In the genomic region with DNA sequence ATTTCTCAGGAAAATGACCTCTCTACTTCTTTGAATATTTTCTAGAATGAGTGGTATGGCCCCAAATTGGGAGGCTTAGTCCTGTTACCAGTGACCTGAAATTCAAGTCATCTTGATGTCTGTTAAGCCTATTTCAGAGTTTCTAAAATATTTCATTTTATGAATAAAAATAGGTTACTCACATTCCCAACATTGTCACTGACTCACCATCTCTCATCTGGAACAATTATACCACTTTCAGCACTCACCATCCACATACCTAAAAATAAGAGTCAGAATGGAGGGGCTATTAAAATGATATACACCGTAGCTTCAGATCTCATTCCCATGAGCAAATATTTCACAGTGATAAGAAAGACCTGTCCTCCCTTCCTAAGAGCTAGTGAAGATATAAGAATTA, we compare ENCODE assay signal across 22 cellular contexts.
A peak's percentile ranks its signal among the peaks of the same experiment; 100 is the strongest.
DNase-seq lines count a peak whose midpoint lies in the region; ATAC-seq and TF ChIP-seq lines count a peak whose summit lies in the region.
"Had no signal": no experiment of that assay in that cellular context is flagged by ENCODE, and none has a peak within 500 bp of the region (broad histone marks: within the 10 kb centered on the region; RNA-seq: fewer than 3 reads in every experiment).

No MANE protein-coding gene starts in this region.

- H3K4me1 Mint-ChIP-seq in activated naive CD4-positive, alpha-beta T cell treated with anti-CD3 and anti-CD28 coated beads, Interleukin-2, amount 10 ng/mL, durations not matched to agents 7 days and 5 days = no peaks in the 10 kb centered on the region

- H3K9me2 ChIP-seq in GM23248 (ENCODE audit: insufficient read depth) (no peaks in the 10 kb centered on the region), SK-N-SH (no peaks in the 10 kb centered on the region)

- TF ChIP-seq RAD21 in SK-N-SH (IDR thresholded peaks at IDR 0.05; ENCODE audit: low read length) = no peak

- no peaks in the 10 kb centered on the region for H3K27me3 Mint-ChIP-seq in activated naive CD4-positive, alpha-beta T cell treated with anti-CD3 and anti-CD28 coated beads, Interleukin-2, amount 10 ng/mL, durations not matched to agents 7 days and 5 days
- H3K27me3 Mint-ChIP-seq: activated CD4-positive, alpha-beta T cell treated with anti-CD3 and anti-CD28 coated beads for 36 hours; CD4-positive, CD25-positive, alpha-beta regulatory T cell; effector memory CD8-positive, alpha-beta T cell; progenitor cell of endocrine pancreas had no signal

- peaks cover 71% of the 10 kb centered on the region for H3K4me1 ChIP-seq in GM23248 (ENCODE audit: insufficient read depth)
- peaks cover 7 to 41% of the 10 kb centered on the region in 2 experiments; a peak in 3 of 4 replicates for H3K4me1 ChIP-seq in SK-N-SH (ENCODE audit: control insufficient read depth in 1 of 2, insufficient read depth in 2 of 2, low read depth in 1 of 2, low read length in 1 of 2)
- H3K4me1 ChIP-seq: spleen had no signal

- H3K9me3 ChIP-seq in GM23248 (ENCODE audit: low read depth) = no peaks in the 10 kb centered on the region
- H3K9me3 ChIP-seq in SK-N-SH = no peaks in the 10 kb centered on the region; the same call in 1 of the 2 replicates
- H3K9me3 ChIP-seq: HAP-1, spleen, tibial artery had no signal

- H3K36me3 Mint-ChIP-seq in activated naive CD4-positive, alpha-beta T cell treated with anti-CD3 and anti-CD28 coated beads, Interleukin-2, amount 10 ng/mL, durations not matched to agents 7 days and 5 days = no peaks in the 10 kb centered on the region
- H3K36me3 Mint-ChIP-seq: CD4-positive, CD25-positive, alpha-beta regulatory T cell; natural killer cell; stimulated activated effector memory CD8-positive, alpha-beta T cell treated with anti-CD3 and anti-CD28 coated beads, Interleukin-12 subunit alpha, Interleukin-12 subunit beta, amount 100 ng/mL, for 72 hours had no signal

- in situ Hi-C loops in GM23248 (cut with MboI) = no loop called here

- H3F3A ChIP-seq in GM23248 (ENCODE audit: insufficient read depth) = peaks cover 64% of the 10 kb centered on the region
- H3F3A ChIP-seq in SK-N-SH (replicated peaks; ENCODE audit: insufficient read depth) = peaks cover 10% of the 10 kb centered on the region

- 0 to 11% methylated on average over 1 of the region's 1 CpG for WGBS in GM23248 (ENCODE audit: low coverage in 1 of 2, low lambda C conversion rate in 2 of 2, missing lambda C conversion rate in 2 of 2), 2 experiments
- WGBS in SK-N-SH (ENCODE audit: low lambda C conversion rate) = 22% methylated on average over 1 of the region's 1 CpG

- POLR2A ChIA-PET in SK-N-SH (lab: Yijun Ruan, JAX) = no interaction called here

- H3K27ac ChIP-seq in GM23248 (peak overlapping the region; percentile 74), SK-N-SH (ENCODE audit: low read depth in 2 of 2, low read length in 1 of 2) (peak overlapping the region in 1 of 2 experiments; percentile 48; a peak in 2 of 4 replicates)
- H3K27ac ChIP-seq: spleen, tibial artery had no signal

- H3K79me2 ChIP-seq in GM23248 (ENCODE audit: insufficient read depth) (peaks cover 46% of the 10 kb centered on the region), SK-N-SH (ENCODE audit: insufficient read depth) (peaks cover 14% of the 10 kb centered on the region)

- H2AFZ ChIP-seq in GM23248 = no peak overlapping the region
- H2AFZ ChIP-seq in SK-N-SH (ENCODE audit: low read depth) = no peak overlapping the region

- H3K27ac Mint-ChIP-seq in activated naive CD4-positive, alpha-beta T cell treated with anti-CD3 and anti-CD28 coated beads, Interleukin-2, amount 10 ng/mL, durations not matched to agents 7 days and 5 days = no peak overlapping the region
- H3K27ac Mint-ChIP-seq: activated CD4-positive, alpha-beta T cell treated with anti-CD3 and anti-CD28 coated beads for 36 hours; CD4-positive, CD25-positive, alpha-beta regulatory T cell; effector memory CD8-positive, alpha-beta T cell; natural killer cell; progenitor cell of endocrine pancreas; stimulated activated effector memory CD8-positive, alpha-beta T cell treated with anti-CD3 and anti-CD28 coated beads, Interleukin-12 subunit alpha, Interleukin-12 subunit beta, amount 100 ng/mL, for 72 hours had no signal

- H3K4me3 Mint-ChIP-seq in activated naive CD4-positive, alpha-beta T cell treated with anti-CD3 and anti-CD28 coated beads, Interleukin-2, amount 10 ng/mL, durations not matched to agents 7 days and 5 days = no peak overlapping the region
- H3K4me3 Mint-ChIP-seq: activated CD4-positive, alpha-beta T cell treated with anti-CD3 and anti-CD28 coated beads for 36 hours; CD4-positive, CD25-positive, alpha-beta regulatory T cell; effector memory CD8-positive, alpha-beta T cell; natural killer cell; stimulated activated effector memory CD8-positive, alpha-beta T cell treated with anti-CD3 and anti-CD28 coated beads, Interleukin-12 subunit alpha, Interleukin-12 subunit beta, amount 100 ng/mL, for 72 hours had no signal

- TF ChIP-seq EP300 in SK-N-SH (IDR thresholded peaks at IDR 0.05; ENCODE audit: borderline replicate concordance in 1 of 2, low read depth in 1 of 2, low read length in 1 of 2) = peak in 1 of 2 experiments; percentile 72; a peak in 2 of 4 replicates

- no peaks in the 10 kb centered on the region for H4K20me1 ChIP-seq in GM23248 (ENCODE audit: insufficient read depth)
- no peaks in the 10 kb centered on the region for H4K20me1 ChIP-seq in SK-N-SH (ENCODE audit: insufficient read depth)

- DNase-seq in GM23248 (peak; percentile 87), SK-N-SH (no peak), fibroblast of peridontal ligament (ENCODE audit: extremely low read depth) (peak; percentile 26), T-helper 9 cell (no peak), GOT3 (lab: John Stamatoyannopoulos, UW) (no peak)
- DNase-seq in activated naive CD4-positive, alpha-beta T cell treated with anti-CD3 and anti-CD28 coated beads, Interleukin-2, amount 10 ng/mL, durations not matched to agents 7 days and 5 days = no peak
- DNase-seq: activated CD4-positive, alpha-beta T cell treated with anti-CD3 and anti-CD28 coated beads for 36 hours; activated CD8-positive, alpha-beta memory T cell treated with anti-CD3 and anti-CD28 coated beads, Interleukin-2, amount 50 U/mL, for 4 hours; activated naive CD4-positive, alpha-beta T cell treated with Interleukin-2 at 50 U/mL for 16 hours; CD4-positive, CD25-positive, alpha-beta regulatory T cell; DND-41; effector memory CD8-positive, alpha-beta T cell; natural killer cell; NCI-H187; NCI-H446 treated with DMSO at 0.1 percent for 48 hours; spleen; tibial artery had no signal

- ATAC-seq in GM18909 (IDR thresholded peaks at IDR 0.05; ENCODE audit: poor library complexity, unreplicated experiment) = no peak
- ATAC-seq: activated CD4-positive, alpha-beta T cell treated with anti-CD3 and anti-CD28 coated beads for 36 hours; effector memory CD8-positive, alpha-beta T cell; natural killer cell; stimulated activated effector memory CD8-positive, alpha-beta T cell treated with anti-CD3 and anti-CD28 coated beads, Interleukin-12 subunit alpha, Interleukin-12 subunit beta, amount 100 ng/mL, for 72 hours had no signal

- H3K9ac ChIP-seq in GM23248 = no peak overlapping the region
- H3K9ac ChIP-seq in SK-N-SH = no peak overlapping the region

- H3K36me3 ChIP-seq in GM23248 (ENCODE audit: low read depth) (no peaks in the 10 kb centered on the region), SK-N-SH (replicated peaks in 1 of 2; ENCODE audit: control insufficient read depth in 1 of 2, insufficient read depth in 2 of 2, low read length in 1 of 2) (no peaks in the 10 kb centered on the region)
- H3K36me3 ChIP-seq: HAP-1, spleen, tibial artery had no signal

- H3K4me2 ChIP-seq in GM23248 (ENCODE audit: unreplicated experiment) = peak overlapping the region; percentile 75
- peak overlapping the region; percentile 38; the same call in 1 of the 2 replicates for H3K4me2 ChIP-seq in SK-N-SH

- H3K27me3 ChIP-seq in GM23248 (replicated peaks; ENCODE audit: insufficient read depth) (no peaks in the 10 kb centered on the region), SK-N-SH (ENCODE audit: insufficient read depth) (no peaks in the 10 kb centered on the region)
- H3K27me3 ChIP-seq: spleen, tibial artery had no signal

- TF ChIP-seq CTCF in SK-N-SH (IDR thresholded peaks at IDR 0.05) = no peak

- H3K4me3 ChIP-seq in GM23248 = 0 out of 2 replicates have a peak overlapping the region, but pooled peaks have one; percentile 12
- H3K4me3 ChIP-seq in SK-N-SH (ENCODE audit: low read depth in 2 of 2, low read length in 1 of 2) = no peak overlapping the region
- H3K4me3 ChIP-seq: HAP-1, lung, spleen, tibial artery had no signal

- CTCF ChIA-PET in SK-N-SH (lab: Yijun Ruan, JAX) = no interaction called here
- CTCF ChIA-PET in activated naive CD4-positive, alpha-beta T cell treated with anti-CD3 and anti-CD28 coated beads, Interleukin-2, amount 10 ng/mL, durations not matched to agents 7 days and 5 days (lab: Charles Lee) = no interaction called here

- no peaks in the 10 kb centered on the region for H3K9me3 Mint-ChIP-seq in activated naive CD4-positive, alpha-beta T cell treated with anti-CD3 and anti-CD28 coated beads, Interleukin-2, amount 10 ng/mL, durations not matched to agents 7 days and 5 days
- H3K9me3 Mint-ChIP-seq: CD4-positive, CD25-positive, alpha-beta regulatory T cell; effector memory CD8-positive, alpha-beta T cell; natural killer cell; stimulated activated effector memory CD8-positive, alpha-beta T cell treated with anti-CD3 and anti-CD28 coated beads, Interleukin-12 subunit alpha, Interleukin-12 subunit beta, amount 100 ng/mL, for 72 hours had no signal

TF ChIP-seq in SK-N-SH, 30 proteins besides CTCF, POLR2A, EP300 and RAD21 (continues in another document):
- TF ChIP-seq MEF2A (IDR thresholded peaks at IDR 0.05; ENCODE audit: borderline replicate concordance, low read depth) = peak; percentile 52; the same call in 1 of the 2 replicates
- TF ChIP-seq, protein P1, sequence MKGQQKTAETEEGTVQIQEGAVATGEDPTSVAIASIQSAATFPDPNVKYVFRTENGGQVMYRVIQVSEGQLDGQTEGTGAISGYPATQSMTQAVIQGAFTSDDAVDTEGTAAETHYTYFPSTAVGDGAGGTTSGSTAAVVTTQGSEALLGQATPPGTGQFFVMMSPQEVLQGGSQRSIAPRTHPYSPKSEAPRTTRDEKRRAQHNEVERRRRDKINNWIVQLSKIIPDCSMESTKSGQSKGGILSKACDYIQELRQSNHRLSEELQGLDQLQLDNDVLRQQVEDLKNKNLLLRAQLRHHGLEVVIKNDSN (IDR thresholded peaks at IDR 0.05; ENCODE audit: borderline replicate concordance, low read depth) = no peak
- no peak for TF ChIP-seq EZH2phosphoT487 (IDR thresholded peaks at IDR 0.05; ENCODE audit: borderline replicate concordance, low read depth)
- peak; percentile 82 for TF ChIP-seq JUND (IDR thresholded peaks at IDR 0.05)
- 0 out of 2 replicates have a peak, but pooled peaks have one; percentile 59 for TF ChIP-seq TEAD4 (IDR thresholded peaks at IDR 0.05; ENCODE audit: borderline replicate concordance, insufficient read depth)
- TF ChIP-seq, protein P2, sequence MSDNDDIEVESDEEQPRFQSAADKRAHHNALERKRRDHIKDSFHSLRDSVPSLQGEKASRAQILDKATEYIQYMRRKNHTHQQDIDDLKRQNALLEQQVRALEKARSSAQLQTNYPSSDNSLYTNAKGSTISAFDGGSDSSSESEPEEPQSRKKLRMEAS (IDR thresholded peaks at IDR 0.05; ENCODE audit: low read depth) = no peak
- no peak for TF ChIP-seq MXI1 (IDR thresholded peaks at IDR 0.05; ENCODE audit: low read depth, low read length)

Comparison
In these comparisons a context has a peak if more than half of its experiments do, and no peak if none do; other contexts are left out.
1. DNase-seq: peak in GM23248 (single experiment) and fibroblast of peridontal ligament (single experiment); none in SK-N-SH (single experiment), T-helper 9 cell (single experiment), activated naive CD4-positive, alpha-beta T cell treated with anti-CD3 and anti-CD28 coated beads, Interleukin-2, amount 10 ng/mL, durations not matched to agents 7 days and 5 days (single experiment) and GOT3 (single experiment).